33 cellular contexts compared by ENCODE assay signal in genomic region chr20:40775747-40776146, GRCh38.
"Had no signal": no experiment of that assay in that cellular context is flagged by ENCODE, and none has a peak within 500 bp of the region (broad histone marks: within the 10 kb centered on the region; RNA-seq: fewer than 3 reads in every experiment).

No MANE protein-coding gene starts in this region.

- H3K9me3 ChIP-seq: neutrophil, ovary, psoas muscle, spleen, suprapubic skin, testis, tibial artery, transverse colon, upper lobe of right lung, uterus had no signal

- H3K36me3 Mint-ChIP-seq: naive thymus-derived CD8-positive, alpha-beta T cell; natural killer cell treated with Interleukin-12 subunit alpha and Interleukin-12 subunit beta and Interleukin-15 and Interleukin-18, amount 100 ng/mL, for 72 hours; stimulated activated memory B cell treated with anti-CD40 and anti-IgM and Interleukin-4, amounts not matched to agents 10 μg/mL and 1 μg/mL and 100 μg/mL, for 72 hours; type B pancreatic cell had no signal

- H3K9ac ChIP-seq: parathyroid adenoma had no signal

- H3K27me3 ChIP-seq: ovary, suprapubic skin, testis, tibial artery, transverse colon, upper lobe of right lung, uterus had no signal

- H3K4me3 ChIP-seq: ovary, psoas muscle, skin epidermis, smooth muscle cell, spleen, suprapubic skin, testis, tibial artery, transverse colon, upper lobe of right lung, uterus had no signal

- H3K27ac ChIP-seq: neutrophil, ovary, parathyroid adenoma, psoas muscle, spleen, suprapubic skin, testis, tibial artery, transverse colon, upper lobe of right lung, uterus had no signal

- H3K79me2 ChIP-seq: parathyroid adenoma had no signal

- H3K4me1 ChIP-seq: psoas muscle, testis, transverse colon, uterus had no signal

- H3K27ac Mint-ChIP-seq: naive thymus-derived CD8-positive, alpha-beta T cell; natural killer cell treated with Interleukin-12 subunit alpha and Interleukin-12 subunit beta and Interleukin-15 and Interleukin-18, amount 100 ng/mL, for 72 hours; nephron progenitor cell; progenitor cell of endocrine pancreas; stimulated activated memory B cell treated with anti-CD40 and anti-IgM and Interleukin-4, amounts not matched to agents 10 μg/mL and 1 μg/mL and 100 μg/mL, for 72 hours; stimulated activated naive CD8-positive, alpha-beta T cell treated with anti-CD3 and anti-CD28 coated beads, Interleukin-15, amount 100 ng/mL, for 72 hours; type B pancreatic cell had no signal

- H3K27me3 Mint-ChIP-seq: stimulated activated naive CD8-positive, alpha-beta T cell treated with anti-CD3 and anti-CD28 coated beads, Interleukin-15, amount 100 ng/mL, for 72 hours had no signal

- DNase-seq: naive thymus-derived CD8-positive, alpha-beta T cell; nephron progenitor cell; nucleus accumbens; ovary; posterior cingulate gyrus; psoas muscle; right cardiac atrium; spleen; stimulated activated CD4-positive, alpha-beta T cell treated with anti-CD3 and anti-CD28 coated beads, Interleukin-12 subunit alpha, Interleukin-12 subunit beta, amount 100 ng/mL, for 4 hours; stimulated activated CD4-positive, alpha-beta T cell treated with anti-CD3 and anti-CD28 coated beads, Interleukin-1b, Interleukin-23, amount 100 ng/mL, for 48 hours; stimulated activated CD4-positive, alpha-beta T cell treated with anti-CD3 and anti-CD28 coated beads, Interleukin-4, amount 100 ng/mL, for 1 hour; stimulated activated CD4-positive, alpha-beta T cell treated with anti-CD3 and anti-CD28 coated beads, Interleukin-4, amount 100 ng/mL, for 4 hours; stimulated activated CD8-positive, alpha-beta memory T cell treated with anti-CD3 and anti-CD28 coated beads, Interleukin-4, amount 100 ng/mL, for 48 hours; stimulated activated naive CD4-positive, alpha-beta T cell; stimulated activated naive CD8-positive, alpha-beta T cell treated with anti-CD3 and anti-CD28 coated beads, Interleukin-15, amount 100 ng/mL, for 72 hours; stimulated activated naive CD8-positive, alpha-beta T cell treated with anti-CD3 and anti-CD28 coated beads, Interleukin-15, Interleukin-2, amounts not matched to agents 100 U/mL and 50 U/mL, for 24 hours; substantia nigra; testis; tibial artery; transverse colon; upper lobe of right lung; uterus had no signal

- H3K4me3 Mint-ChIP-seq: naive thymus-derived CD8-positive, alpha-beta T cell; natural killer cell treated with Interleukin-12 subunit alpha and Interleukin-12 subunit beta and Interleukin-15 and Interleukin-18, amount 100 ng/mL, for 72 hours; nephron progenitor cell; neural crest cell; stimulated activated memory B cell treated with anti-CD40 and anti-IgM and Interleukin-4, amounts not matched to agents 10 μg/mL and 1 μg/mL and 100 μg/mL, for 72 hours; stimulated activated naive CD8-positive, alpha-beta T cell treated with anti-CD3 and anti-CD28 coated beads, Interleukin-15, amount 100 ng/mL, for 72 hours; type B pancreatic cell had no signal

- H3K9me3 Mint-ChIP-seq: natural killer cell treated with Interleukin-12 subunit alpha and Interleukin-12 subunit beta and Interleukin-15 and Interleukin-18, amount 100 ng/mL, for 72 hours; nephron progenitor cell; neural crest cell; stimulated activated memory B cell treated with anti-CD40 and anti-IgM and Interleukin-4, amounts not matched to agents 10 μg/mL and 1 μg/mL and 100 μg/mL, for 72 hours; stimulated activated naive CD8-positive, alpha-beta T cell treated with anti-CD3 and anti-CD28 coated beads, Interleukin-15, amount 100 ng/mL, for 72 hours; type B pancreatic cell had no signal

- H3K36me3 ChIP-seq: neutrophil, ovary, spleen, suprapubic skin, tibial artery, transverse colon, upper lobe of right lung, uterus had no signal

- H3K4me1 Mint-ChIP-seq: neural crest cell; stimulated activated naive CD8-positive, alpha-beta T cell treated with anti-CD3 and anti-CD28 coated beads, Interleukin-15, amount 100 ng/mL, for 72 hours had no signal

- H3K4me2 ChIP-seq: smooth muscle cell had no signal

- ATAC-seq: naive thymus-derived CD8-positive, alpha-beta T cell; natural killer cell treated with Interleukin-12 subunit alpha and Interleukin-12 subunit beta and Interleukin-15 and Interleukin-18, amount 100 ng/mL, for 72 hours; psoas muscle; right cardiac atrium; sciatic nerve; stimulated activated memory B cell treated with anti-CD40 and anti-IgM and Interleukin-4, amounts not matched to agents 10 μg/mL and 1 μg/mL and 100 μg/mL, for 72 hours; stimulated activated naive CD8-positive, alpha-beta T cell treated with anti-CD3 and anti-CD28 coated beads, Interleukin-15, amount 100 ng/mL, for 72 hours; stimulated activated naive CD8-positive, alpha-beta T cell treated with anti-CD3 and anti-CD28 coated beads, Interleukin-15, Interleukin-2, amounts not matched to agents 100 U/mL and 50 U/mL, for 24 hours; upper lobe of right lung had no signal
